In the genomic region with DNA sequence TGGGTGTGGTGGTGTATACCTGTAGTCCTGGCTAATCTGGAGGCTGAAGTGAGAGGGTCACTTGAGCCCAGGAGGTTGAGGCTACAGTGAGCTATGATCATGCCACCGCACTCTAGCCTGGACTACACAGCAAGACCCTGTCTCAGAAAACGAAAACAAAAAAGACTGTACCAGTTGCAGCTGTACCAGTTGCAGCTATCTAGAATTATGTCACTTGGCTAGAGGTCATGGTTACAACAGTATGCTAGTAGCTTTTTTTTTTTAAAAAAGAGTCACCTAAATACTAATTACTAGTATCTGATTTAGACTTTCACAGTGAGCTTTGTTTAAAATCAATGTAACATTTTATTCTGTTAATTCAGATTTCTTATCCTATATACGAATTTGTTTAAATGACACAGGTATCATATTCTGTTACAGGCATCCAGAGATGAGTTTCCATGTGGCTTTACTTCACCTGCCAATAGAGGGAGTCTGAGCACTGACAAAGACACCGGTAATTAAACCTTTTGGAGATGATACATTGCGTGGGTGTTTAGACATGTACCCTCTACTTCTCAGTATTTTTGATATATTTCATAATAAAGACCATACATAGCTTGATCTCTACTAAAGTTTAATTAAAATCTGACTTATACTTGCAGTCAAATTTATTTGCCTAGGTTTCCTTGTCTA, we compare ENCODE assay signal across 9 cellular contexts.
A peak's percentile ranks its signal among the peaks of the same experiment; 100 is the strongest.
DNase-seq lines count a peak whose midpoint lies in the region; ATAC-seq and TF ChIP-seq lines count a peak whose summit lies in the region.
"Had no signal": no experiment of that assay in that cellular context is flagged by ENCODE, and none has a peak within 500 bp of the region (broad histone marks: within the 10 kb centered on the region; RNA-seq: fewer than 3 reads in every experiment).

No MANE protein-coding gene starts in this region.

- no peaks in the 10 kb centered on the region for H3K4me1 ChIP-seq in cardiac muscle cell (ENCODE audit: low read depth)
- H3K4me1 ChIP-seq in ascending aorta = no peaks in the 10 kb centered on the region

- H3K27me3 ChIP-seq in cardiac muscle cell (no peaks in the 10 kb centered on the region), ascending aorta (no peaks in the 10 kb centered on the region)

- H3K36me3 ChIP-seq in cardiac muscle cell (no peaks in the 10 kb centered on the region), ascending aorta (peaks cover 6 to 7% of the 10 kb centered on the region in 2 donors)

- no peaks in the 10 kb centered on the region for H3K27me3 Mint-ChIP-seq in type B pancreatic cell

- H3K4me3 Mint-ChIP-seq in type B pancreatic cell = no peak overlapping the region

- no peaks in the 10 kb centered on the region for H3K9me3 Mint-ChIP-seq in type B pancreatic cell

- no peak overlapping the region for H3K27ac Mint-ChIP-seq in type B pancreatic cell

- intact Hi-C loops in cardiac septum (cut with DNase I) (no loop called here), ascending aorta (cut with DNase I) (no loop called here)

- TF ChIP-seq CTCF in cardiac muscle cell (IDR thresholded peaks at IDR 0.05; ENCODE audit: low read depth, low read length) (peak; percentile 9), NB4 (IDR thresholded peaks at IDR 0.05; ENCODE audit: low read depth, low read length) (peak; percentile 44), choroid plexus epithelial cell (conservative IDR thresholded peaks at IDR 0.05; ENCODE audit: low read depth, low read length) (peak; percentile 51), type B pancreatic cell (conservative IDR thresholded peaks at IDR 0.05) (peak; percentile 51), ascending aorta (IDR thresholded peaks at IDR 0.05) (no peak)

- no peak for TF ChIP-seq POLR2A in NB4 (IDR thresholded peaks at IDR 0.05; ENCODE audit: extremely low read depth, insufficient read length)

- DNase-seq in cardiac muscle cell (ENCODE audit: low read depth in 1 of 2, low spot score in 1 of 2) (no peak), cardiac septum (ENCODE audit: low spot score) (no peak), NB4 (ENCODE audit: low read depth) (peak; percentile 59), choroid plexus epithelial cell (ENCODE audit: low read depth) (peak; percentile 22), type B pancreatic cell (ENCODE audit: extremely low spot score, unreplicated experiment) (no peak), ascending aorta (ENCODE audit: low spot score in 2 of 2) (no peak)
- no peak for DNase-seq in stimulated activated naive CD8-positive, alpha-beta T cell treated with anti-CD3 and anti-CD28 coated beads, Interleukin-15, Interleukin-2, amounts not matched to agents 100 U/mL and 50 U/mL, for 24 hours
- DNase-seq: activated CD4-positive, CD25-positive, alpha-beta regulatory T cell treated with anti-CD3 and anti-CD28 coated beads, Interleukin-2, amount 50 U/mL, for 72 hours had no signal

- H3K9me3 ChIP-seq in cardiac muscle cell (ENCODE audit: low read depth) = no peaks in the 10 kb centered on the region
- H3K9me3 ChIP-seq in ascending aorta = no peaks in the 10 kb centered on the region

- no peaks in the 10 kb centered on the region for H3K4me1 Mint-ChIP-seq in type B pancreatic cell (ENCODE audit: unreplicated experiment)

- ATAC-seq in stimulated activated naive CD8-positive, alpha-beta T cell treated with anti-CD3 and anti-CD28 coated beads, Interleukin-15, Interleukin-2, amounts not matched to agents 100 U/mL and 50 U/mL, for 24 hours = no peak
- no peak for ATAC-seq in GM18517 (IDR thresholded peaks at IDR 0.05; ENCODE audit: unreplicated experiment)

- H3K4me3 ChIP-seq in cardiac muscle cell (no peak overlapping the region), NB4 (ENCODE audit: low read depth, low read length) (no peak overlapping the region), choroid plexus epithelial cell (ENCODE audit: low read depth, low read length) (no peak overlapping the region), ascending aorta (no peak overlapping the region)

- H3K36me3 Mint-ChIP-seq in type B pancreatic cell = peaks cover 2% of the 10 kb centered on the region

- no peak overlapping the region for H3K27ac ChIP-seq in cardiac muscle cell
- no peak overlapping the region for H3K27ac ChIP-seq in ascending aorta

Comparison
In these comparisons a context has a peak if more than half of its experiments do, and no peak if none do; other contexts are left out.
1. DNase-seq: peak in NB4 (single experiment) and choroid plexus epithelial cell (single experiment); none in cardiac muscle cell (0 of 2), cardiac septum (single experiment), type B pancreatic cell (single experiment), stimulated activated naive CD8-positive, alpha-beta T cell treated with anti-CD3 and anti-CD28 coated beads, Interleukin-15, Interleukin-2, amounts not matched to agents 100 U/mL and 50 U/mL, for 24 hours (single experiment) and ascending aorta (0 of 2).
2. CTCF ChIP-seq: peak in cardiac muscle cell (single experiment), NB4 (single experiment), choroid plexus epithelial cell (single experiment) and type B pancreatic cell (single experiment); none in ascending aorta (0 of 3).